Comparison of ENCODE assay signal across 8 cellular contexts in the genomic region with DNA sequence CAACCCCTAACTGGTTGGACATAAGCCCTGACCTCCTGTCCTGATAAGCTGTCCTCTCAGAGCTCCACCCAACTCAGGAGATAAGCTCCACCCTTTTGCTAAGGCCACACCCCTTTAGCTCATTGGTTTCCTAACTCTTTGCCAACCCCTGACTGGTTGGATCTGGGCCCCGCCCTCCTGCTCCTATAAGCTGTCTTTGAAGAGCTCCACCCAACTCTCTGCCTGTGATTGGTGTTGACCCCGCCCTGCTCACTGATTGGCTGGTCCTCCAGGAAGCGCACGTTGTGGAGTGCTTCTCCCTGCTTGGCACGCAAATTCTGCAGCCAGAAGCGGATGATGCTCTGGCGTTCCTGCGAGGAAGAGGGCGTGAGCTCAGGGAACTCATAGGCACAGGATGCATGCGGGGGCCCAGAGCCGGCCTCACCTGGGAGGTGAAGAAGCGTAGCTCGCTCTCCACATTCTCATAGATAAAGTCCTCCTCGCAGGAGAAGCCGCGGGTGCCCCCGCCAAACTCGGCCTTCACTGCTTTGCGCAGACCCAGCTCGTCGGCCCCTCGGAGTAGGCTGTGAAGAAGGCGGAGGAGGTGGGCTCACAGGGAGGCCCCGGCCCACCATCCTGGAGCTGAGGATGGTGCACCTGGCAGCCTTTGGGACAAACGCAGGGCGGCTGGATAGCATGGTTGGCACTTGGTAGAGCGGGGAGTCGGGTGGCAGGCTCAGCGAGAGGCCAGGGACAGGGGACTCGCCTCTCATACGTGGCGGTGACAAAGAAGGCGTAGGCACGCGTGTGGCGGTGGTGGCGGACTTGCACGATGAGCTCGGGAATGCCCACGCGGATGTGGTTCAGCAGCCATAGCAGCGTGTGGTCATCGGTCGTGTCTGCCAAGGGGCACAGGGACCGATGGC. TPM values are rescaled to one million over a fixed set of nuclear protein-coding genes. Genes with fewer than 3 reads are reported as not detected.
DNase-seq lines count a peak whose midpoint lies in the region; ATAC-seq and TF ChIP-seq lines count a peak whose summit lies in the region.

No MANE protein-coding gene starts in this region.

- H3K4me1 ChIP-seq in endodermal cell (ENCODE audit: control insufficient read depth, insufficient read depth, low read length), result no peaks in the 10 kb centered on the region

- H3K4me1 Mint-ChIP-seq in HFFc6 (ENCODE audit: low read depth) (peaks cover 12% of the 10 kb centered on the region), endodermal cell (peaks cover 3% of the 10 kb centered on the region)

- no peaks in the 10 kb centered on the region for H3K27me3 ChIP-seq in endodermal cell (ENCODE audit: control insufficient read depth, insufficient read depth, low read length, poor library complexity, severe bottlenecking)

- peaks cover 10% of the 10 kb centered on the region for H3K36me3 ChIP-seq in endodermal cell (ENCODE audit: control insufficient read depth, insufficient read depth, low read length)

- 0 out of 2 replicates have a peak, but pooled peaks cover 4% of the 10 kb centered on the region for H3K9me3 Mint-ChIP-seq in HFFc6
- no peaks in the 10 kb centered on the region for H3K9me3 Mint-ChIP-seq in endodermal cell

- H3K36me3 Mint-ChIP-seq in HFFc6 (ENCODE audit: low read depth) (peaks cover 10% of the 10 kb centered on the region), endodermal cell (ENCODE audit: low read depth) (peaks cover 23% of the 10 kb centered on the region)

- H3K9ac ChIP-seq in endodermal cell (ENCODE audit: extremely low read depth, low read length, poor library complexity, severe bottlenecking), result no peak overlapping the region

- ATAC-seq in GM18502 (IDR thresholded peaks at IDR 0.05; ENCODE audit: poor library complexity, unreplicated experiment), result no peak
- ATAC-seq in GM18867 (IDR thresholded peaks at IDR 0.05; ENCODE audit: unreplicated experiment), result no peak
- ATAC-seq in HG03457 (IDR thresholded peaks at IDR 0.05; ENCODE audit: unreplicated experiment), result no peak

- H3K4me3 Mint-ChIP-seq in HFFc6 (no peak overlapping the region), endodermal cell (peak overlapping the region; percentile 7)

- no peak overlapping the region for H3K27ac ChIP-seq in endodermal cell (ENCODE audit: low read depth, low read length)

- WGBS in endodermal cell (ENCODE audit: insufficient coverage in 1 of 2, insufficient read length in 1 of 2), 2 experiments, result 95 to 96% methylated on average over 36 to 45 of the region's 45 CpGs

- H3K27me3 Mint-ChIP-seq in HFFc6 (ENCODE audit: insufficient read depth) (peaks cover 5% of the 10 kb centered on the region), endodermal cell (ENCODE audit: insufficient read depth) (peaks cover 27% of the 10 kb centered on the region)

- no peak for TF ChIP-seq CTCF in HFFc6 (IDR thresholded peaks at IDR 0.05)
- no peak for TF ChIP-seq CTCF in endodermal cell (conservative IDR thresholded peaks at IDR 0.05)

- no peak overlapping the region for H3K4me3 ChIP-seq in endodermal cell (ENCODE audit: low read length)

- no peak overlapping the region for H3K27ac Mint-ChIP-seq in HFFc6
- no peak overlapping the region for H3K27ac Mint-ChIP-seq in endodermal cell

- DNase-seq in D341Med (ENCODE audit: low spot score) (peak; percentile 49), HFFc6 (peak; percentile 43), SKM-1 (lab: John Stamatoyannopoulos, UW; ENCODE audit: unreplicated experiment) (peak; percentile 53), endodermal cell (peak; percentile 87)
- peak; percentile 74 for DNase-seq in stimulated activated CD8-positive, alpha-beta memory T cell treated with anti-CD3 and anti-CD28 coated beads, Interleukin-4, amount 100 ng/mL, for 48 hours

- H3K9me3 ChIP-seq in endodermal cell (ENCODE audit: control insufficient read depth, low read length), result no peaks in the 10 kb centered on the region

RNA-seq across cellular contexts. Expression of a gene that starts 1.7 kb away (rescaled TPM):
- 1 to 10 TPM; 4.4 to 6.0 (median 5.0) TPM for total RNA-seq in HFFc6 (2021; fragmentation: NEBNext Ultra II Directional; extraction: Animal tissue kit (Norgen Biotek cat#: 25700))
- 10 to 100 TPM; 27.5 to 29.5 TPM for total RNA-seq in endodermal cell
- polyA plus RNA-seq in endodermal cell (2013, experiment 1 of 2), result 34.7 TPM
- polyA plus RNA-seq in endodermal cell (2013, experiment 2 of 2), result 29.8 TPM

RNA-seq across cellular contexts. Expression of a gene that starts 4.4 kb away (rescaled TPM):
- 10 to 100 TPM in 5 of 6 experiments, 1 to 10 TPM in 1; 9.2 to 14.7 (median 13.0) TPM for total RNA-seq in HFFc6 (2021; fragmentation: NEBNext Ultra II Directional; extraction: Animal tissue kit (Norgen Biotek cat#: 25700))
- 10 to 100 TPM; 48.7 to 55.7 TPM for total RNA-seq in endodermal cell
- polyA plus RNA-seq in endodermal cell (2013, experiment 1 of 2), result 34.1 TPM
- 33.4 TPM for polyA plus RNA-seq in endodermal cell (2013, experiment 2 of 2)

RNA-seq across cellular contexts. Expression of a gene that starts 23.6 kb away (rescaled TPM):
- total RNA-seq in HFFc6 (2021; fragmentation: NEBNext Ultra II Directional; extraction: Animal tissue kit (Norgen Biotek cat#: 25700)), result 10 to 100 TPM; 77.1 to 92.5 (median 83.4) TPM
- 10 to 100 TPM; 36.9 to 42.3 TPM for total RNA-seq in endodermal cell
- polyA plus RNA-seq in endodermal cell (2013, experiment 1 of 2), result 46.5 TPM
- 62.7 TPM for polyA plus RNA-seq in endodermal cell (2013, experiment 2 of 2)

RNA-seq across cellular contexts. Expression of a gene that starts 27.3 kb away (rescaled TPM):
- 10 to 100 TPM; 43.1 to 56.7 (median 50.4) TPM for total RNA-seq in HFFc6 (2021; fragmentation: NEBNext Ultra II Directional; extraction: Animal tissue kit (Norgen Biotek cat#: 25700))
- total RNA-seq in endodermal cell, result 10 to 100 TPM; 58.1 to 62.2 TPM
- polyA plus RNA-seq in endodermal cell (2013, experiment 1 of 2), result 51.9 TPM
- 48.7 TPM for polyA plus RNA-seq in endodermal cell (2013, experiment 2 of 2)

RNA-seq across cellular contexts. Expression of a gene that starts 29.7 kb away (rescaled TPM):
- total RNA-seq in HFFc6 (2021; fragmentation: NEBNext Ultra II Directional; extraction: Animal tissue kit (Norgen Biotek cat#: 25700)), result 1 to 10 TPM; 6.7 to 9.9 (median 8.9) TPM
- total RNA-seq in endodermal cell, result 10 to 100 TPM; 11.6 to 21.1 TPM
- 9.7 TPM for polyA plus RNA-seq in endodermal cell (2013, experiment 1 of 2)
- 10.2 TPM for polyA plus RNA-seq in endodermal cell (2013, experiment 2 of 2)

Comparison
In these comparisons a context has a peak if more than half of its experiments do, and no peak if none do; other contexts are left out.
1. RNA of a gene that starts 1.7 kb away (total RNA-seq): 27.5 to 29.5 TPM in endodermal cell; 4.4 to 6.0 TPM in HFFc6; every median in the first group is over 4 times any median in the second.
2. Peak in every context shown above with its lines, with median percentiles within 50 percentile points of each other: DNase-seq.